Comparison of ENCODE assay signal across 7 cellular contexts in the genomic region with DNA sequence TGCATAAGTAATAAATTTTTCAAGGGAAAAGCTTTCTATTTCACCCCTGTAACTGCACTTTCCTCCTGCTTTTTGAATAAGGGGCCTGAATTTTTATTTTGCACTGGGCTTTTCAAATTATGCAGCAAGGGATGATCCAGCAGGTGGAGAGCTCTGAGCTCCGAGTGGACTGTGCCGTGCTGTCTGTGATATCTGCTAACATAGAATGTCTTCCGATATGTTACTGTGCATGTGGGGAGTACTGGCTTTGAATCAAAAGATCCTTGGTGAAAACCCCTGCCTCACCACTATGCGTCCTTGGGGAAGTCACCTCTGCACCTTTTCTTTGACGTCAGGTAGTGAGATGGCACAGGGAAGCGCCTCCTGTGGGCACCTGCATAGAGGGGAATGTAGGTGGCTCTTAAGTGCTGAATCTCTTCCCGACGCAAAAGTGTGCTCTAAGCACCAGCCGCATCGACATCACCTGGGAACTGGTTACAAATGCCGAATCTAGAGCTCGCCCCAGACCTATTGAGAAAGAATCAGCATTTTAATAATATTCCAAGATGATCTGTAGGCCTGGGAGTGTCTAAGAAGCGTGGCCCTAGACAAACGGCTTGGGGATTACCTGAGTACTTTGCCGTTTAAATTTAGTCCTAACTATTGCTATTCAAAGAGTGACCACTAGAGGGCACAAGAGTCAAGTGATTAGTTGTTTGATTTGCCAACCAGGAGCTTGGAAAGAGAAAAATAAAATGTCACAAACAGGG. TPM values are rescaled to one million over a fixed set of nuclear protein-coding genes. Genes with fewer than 3 reads are reported as not detected.
DNase-seq lines count a peak whose midpoint lies in the region; ATAC-seq and TF ChIP-seq lines count a peak whose summit lies in the region.

No MANE protein-coding gene starts in this region.

- no peak overlapping the region for H3K27ac Mint-ChIP-seq in MCF 10A (ENCODE audit: low read depth, unreplicated experiment)

- no peak for ATAC-seq in HG02884 (IDR thresholded peaks at IDR 0.05; ENCODE audit: unreplicated experiment)

- DNase-seq in DMS53 treated with DMSO at 0.1 percent for 48 hours (lab: John Stamatoyannopoulos, UW; ENCODE audit: unreplicated experiment) (peak; percentile 92), HPDE6-E6E7 (ENCODE audit: extremely low spot score) (peak; percentile 52), NCI-H748 treated with DMSO at 0.1 percent for 48 hours (lab: John Stamatoyannopoulos, UW) (peak; percentile 54), MCF 10A (ENCODE audit: unreplicated experiment) (peak; percentile 74), iris pigment epithelial cell (ENCODE audit: low read depth) (peak; percentile 55), thyroid gland (no peak)

- H3K36me3 Mint-ChIP-seq in MCF 10A (ENCODE audit: insufficient read depth, unreplicated experiment) = no peaks in the 10 kb centered on the region

- H3K4me3 Mint-ChIP-seq in MCF 10A (ENCODE audit: unreplicated experiment) = no peak overlapping the region

- H3K4me1 ChIP-seq in thyroid gland = peaks cover 2 to 4% of the 10 kb centered on the region in 2 donors

- peaks cover 18% of the 10 kb centered on the region for H3K27me3 Mint-ChIP-seq in MCF 10A (ENCODE audit: insufficient read depth, unreplicated experiment)

- no peaks in the 10 kb centered on the region for H3K9me3 Mint-ChIP-seq in MCF 10A (ENCODE audit: unreplicated experiment)

- H3K4me1 Mint-ChIP-seq in MCF 10A (ENCODE audit: insufficient read depth, unreplicated experiment) = no peaks in the 10 kb centered on the region

- no peak overlapping the region for H3K27ac ChIP-seq in thyroid gland

- 18 to 19% methylated on average over 15 of the region's 15 CpGs for WGBS in thyroid gland, 2 donors

- POLR2A ChIA-PET in MCF 10A (lab: Yijun Ruan, JAX) = interaction anchor here (1.1 to 1.2 kb wide), 2 partner anchors 78 to 79 kb away, joined by 3 to 4 read pairs; no protein-coding TSS in a partner anchor

- no peaks in the 10 kb centered on the region for H3K27me3 ChIP-seq in thyroid gland

- no peak overlapping the region for H3K4me3 ChIP-seq in thyroid gland (replicated peaks in 1 of 3)

- TF ChIP-seq POLR2A in thyroid gland (IDR thresholded peaks at IDR 0.05) = no peak

- CTCF ChIA-PET in MCF 10A (lab: Yijun Ruan, JAX) = interaction anchor here (0.6 to 11.4 kb wide), 53 partner anchors 8 to 1809 kb away, joined by 3 to 522 read pairs (median 4); a partner anchor contains a TSS

- peak; percentile 75 for TF ChIP-seq CTCF in MCF 10A (IDR thresholded peaks at IDR 0.05; ENCODE audit: unreplicated experiment)
- TF ChIP-seq CTCF in thyroid gland (IDR thresholded peaks at IDR 0.05) = peak; percentile 66 to 91 (median 83)

- BruUV-seq in MCF 10A (replicated peaks; lab: Mats Ljungman, UMichigan) = no TSS peak

- no peaks in the 10 kb centered on the region for H3K36me3 ChIP-seq in thyroid gland

- H3K9me3 ChIP-seq in thyroid gland = no peaks in the 10 kb centered on the region

- intact Hi-C loops in MCF 10A (cut with micrococcal nuclease) = loop anchor here (1.0 kb wide), 2 partner anchors 77 to 296 kb away; no protein-coding TSS in a partner anchor
- intact Hi-C loops in thyroid gland (cut with DNase I) = no loop called here

RNA-seq across cellular contexts. Expression of a gene that starts 19.2 kb away (rescaled TPM):
- total RNA-seq in MCF 10A (2022) (41.7 and 62.4 TPM in 2 replicates), thyroid gland (100 to 1,000 TPM; 124 to 174 (median 132) TPM)

RNA-seq across cellular contexts. Expression of a gene that starts 50.1 kb away (rescaled TPM):
- total RNA-seq in MCF 10A (2022) (not detected in 2 replicates), thyroid gland (1 to 10 TPM in 2 of 4 donors, under 1 TPM in 2; 0.67 to 1.9 (median 1.1) TPM)

Comparison
In these comparisons a context has a peak if more than half of its experiments do, and no peak if none do; other contexts are left out.
1. DNase-seq: peak in DMS53 treated with DMSO at 0.1 percent for 48 hours (single experiment), HPDE6-E6E7 (single experiment), NCI-H748 treated with DMSO at 0.1 percent for 48 hours (single experiment), MCF 10A (single experiment) and iris pigment epithelial cell (single experiment); none in thyroid gland (0 of 2).